In genomic region chr4:153115322-153116100, GRCh38 we compare ENCODE assay signal across 8 cellular contexts.
A peak's percentile ranks its signal among the peaks of the same experiment; 100 is the strongest.
DNase-seq lines count a peak whose midpoint lies in the region; ATAC-seq and TF ChIP-seq lines count a peak whose summit lies in the region.

No MANE protein-coding gene starts in this region.

- H3K4me3 ChIP-seq in ascending aorta (peak overlapping the region; percentile 27 to 55), lower lobe of right lung (peak overlapping the region; percentile 39)

- H3K9me3 ChIP-seq in ascending aorta (no peaks in the 10 kb centered on the region), lower lobe of right lung (no peaks in the 10 kb centered on the region)

- TF ChIP-seq CTCF in ascending aorta (IDR thresholded peaks at IDR 0.05) (no peak), lower lobe of right lung (IDR thresholded peaks at IDR 0.05) (no peak)

- no peaks in the 10 kb centered on the region for H3K36me3 ChIP-seq in ascending aorta
- H3K36me3 ChIP-seq in lower lobe of right lung, result no peaks in the 10 kb centered on the region

- intact Hi-C loops in ascending aorta (cut with DNase I) (no loop called here), lower lobe of right lung (cut with DNase I) (no loop called here)

- peak overlapping the region; percentile 88 for H3K27ac ChIP-seq in ascending aorta
- H3K27ac ChIP-seq in lower lobe of right lung, result peak overlapping the region; percentile 64

- H3K27me3 ChIP-seq in ascending aorta (no peaks in the 10 kb centered on the region), lower lobe of right lung (ENCODE audit: low read depth) (no peaks in the 10 kb centered on the region)

- peak; percentile 26 to 95 (median 61) for DNase-seq in T-helper 1 cell
- DNase-seq in ascending aorta (ENCODE audit: low spot score in 2 of 2), result peak in 1 of 2 donors; percentile 83
- no peak for DNase-seq in lower lobe of right lung
- peak; percentile 45 to 54 for DNase-seq in stimulated activated CD8-positive, alpha-beta memory T cell treated with anti-CD3 and anti-CD28 coated beads, Interleukin-4, amount 100 ng/mL, for 4 hours (ENCODE audit: low read depth in 2 of 2, low spot score in 1 of 2)
- DNase-seq in NCI-H524 (lab: John Stamatoyannopoulos, UW), result no peak
- no peak for DNase-seq in NCI-H2171 (lab: John Stamatoyannopoulos, UW)

- H3K4me1 ChIP-seq in ascending aorta (peaks cover 10 to 14% of the 10 kb centered on the region in 2 donors), lower lobe of right lung (peaks cover 14% of the 10 kb centered on the region)

- ATAC-seq in GM19043 (IDR thresholded peaks at IDR 0.05; ENCODE audit: low read depth, unreplicated experiment) (peak; percentile 63), HG03280 (IDR thresholded peaks at IDR 0.05; ENCODE audit: unreplicated experiment) (peak; percentile 80), lower lobe of right lung (peak; percentile 67 to 89)

Comparison
In these comparisons a context has a peak if more than half of its experiments do, and no peak if none do; other contexts are left out.
1. DNase-seq: peak in T-helper 1 cell (5 of 5) and stimulated activated CD8-positive, alpha-beta memory T cell treated with anti-CD3 and anti-CD28 coated beads, Interleukin-4, amount 100 ng/mL, for 4 hours (2 of 2); none in lower lobe of right lung (single experiment), NCI-H524 (0 of 2) and NCI-H2171 (single experiment).
2. Peak in every context shown above with its lines, with median percentiles within 50 percentile points of each other: ATAC-seq.